In genomic region chr3:122942937-122943827, GRCh38 we compare ENCODE assay signal across 7 cellular contexts.
DNase-seq lines count a peak whose midpoint lies in the region; ATAC-seq, FAIRE-seq and TF ChIP-seq lines count a peak whose summit lies in the region.

No MANE protein-coding gene starts in this region.

- no peaks in the 10 kb centered on the region for H3K9me3 ChIP-seq in RWPE2 (ENCODE audit: severe bottlenecking)

- no peaks in the 10 kb centered on the region for H3K27me3 ChIP-seq in GM06990 (replicated peaks; ENCODE audit: control insufficient read depth, insufficient read depth, low read length)
- no peaks in the 10 kb centered on the region for H3K27me3 ChIP-seq in RWPE2 (ENCODE audit: insufficient read depth, poor library complexity, severe bottlenecking)

- no peak overlapping the region for H3K27ac ChIP-seq in RWPE2 (ENCODE audit: poor library complexity, severe bottlenecking)

- TF ChIP-seq CTCF in GM06990 (IDR thresholded peaks at IDR 0.05; ENCODE audit: insufficient read depth, low read length, poor library complexity, severe bottlenecking) (peak; percentile 99), RWPE2 (IDR thresholded peaks at IDR 0.05; ENCODE audit: poor library complexity, severe bottlenecking) (peak; percentile 73)

- peak; percentile 31 for FAIRE-seq in HTR-8/SVneo (lab: Jason Lieb, UNC)

- peak; percentile 46 for DNase-seq in GM06990 (ENCODE audit: extremely low read depth, insufficient read length)
- DNase-seq in HTR-8/SVneo (ENCODE audit: insufficient read length, low spot score), result peak; percentile 87
- DNase-seq in RWPE2 (ENCODE audit: low spot score), result no peak
- peak; percentile 44 for DNase-seq in cerebellar cortex (ENCODE audit: low spot score)
- DNase-seq in kidney tubule cell (ENCODE audit: low spot score), result peak; percentile 77
- DNase-seq in stimulated activated CD4-positive, alpha-beta T cell treated with anti-CD3 and anti-CD28 coated beads, Interleukin-4, amount 100 ng/mL, for 24 hours, result peak; percentile 10
- no peak for DNase-seq in stimulated activated naive CD4-positive, alpha-beta T cell (lab: John Stamatoyannopoulos, UW)

- H3K36me3 ChIP-seq in GM06990 (ENCODE audit: control insufficient read depth, insufficient read depth, low read length) (no peaks in the 10 kb centered on the region), RWPE2 (ENCODE audit: low read depth) (no peaks in the 10 kb centered on the region)

- H3K4me1 ChIP-seq in RWPE2 (ENCODE audit: insufficient read depth, poor library complexity, severe bottlenecking), result peaks cover 4% of the 10 kb centered on the region

- H3K4me3 ChIP-seq in GM06990 (replicated peaks; ENCODE audit: low read depth, low read length) (no peak overlapping the region), RWPE2 (ENCODE audit: severe bottlenecking) (no peak overlapping the region)

- peak; percentile 62 for ATAC-seq in RWPE2 (ENCODE audit: low read depth)

Comparison
In these comparisons a context has a peak if more than half of its experiments do, and no peak if none do; other contexts are left out.
1. DNase-seq: peak in GM06990 (single experiment), HTR-8/SVneo (single experiment), cerebellar cortex (single experiment), kidney tubule cell (single experiment) and stimulated activated CD4-positive, alpha-beta T cell treated with anti-CD3 and anti-CD28 coated beads, Interleukin-4, amount 100 ng/mL, for 24 hours (single experiment); none in RWPE2 (single experiment) and stimulated activated naive CD4-positive, alpha-beta T cell (0 of 6).